ENCODE assay signal across 8 cellular contexts in the genomic region with DNA sequence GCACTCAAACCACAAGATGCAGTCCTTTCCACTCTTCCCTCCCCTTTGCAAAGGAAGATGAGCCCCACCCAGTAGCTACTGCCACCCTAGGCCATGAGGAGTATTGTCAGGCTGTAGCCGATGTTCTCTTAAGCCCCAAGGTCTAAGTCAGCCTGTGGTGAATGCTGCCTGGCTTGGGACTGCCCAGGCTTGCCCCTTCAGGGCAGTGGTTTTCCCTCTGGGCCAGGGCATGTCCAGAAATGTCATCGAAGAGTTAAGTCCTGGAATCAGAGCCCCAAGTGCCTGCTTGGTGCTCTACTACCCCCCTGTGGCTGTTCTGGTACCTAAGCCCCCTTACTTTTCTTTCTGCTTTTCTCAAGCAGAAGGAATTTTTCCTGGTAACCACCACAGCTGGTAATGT. TPM values are rescaled to one million over a fixed set of nuclear protein-coding genes. Genes with fewer than 3 reads are reported as not detected.
DNase-seq lines count a peak whose midpoint lies in the region; ATAC-seq and TF ChIP-seq lines count a peak whose summit lies in the region.

No MANE protein-coding gene starts in this region.

- TF ChIP-seq CTCF in A673 (conservative IDR thresholded peaks at IDR 0.05; ENCODE audit: low read depth, low read length) (peak; percentile 44), body of pancreas (IDR thresholded peaks at IDR 0.05) (peak in 3 of 7 experiments; percentile 7 to 20 (median 15))

- peak; percentile 63 for ATAC-seq in GM18505 (IDR thresholded peaks at IDR 0.05; ENCODE audit: unreplicated experiment)
- ATAC-seq in HG02938 (IDR thresholded peaks at IDR 0.05; ENCODE audit: unreplicated experiment) = peak; percentile 70
- ATAC-seq in body of pancreas = no peak

- POLR2A ChIA-PET in A673 (lab: Charles Lee; ENCODE audit: low non-redundant PET) = no interaction called here

- BruUV-seq in A673 (replicated peaks; lab: Mats Ljungman, UMichigan) = no TSS peak

- 14 to 41% methylated on average over 1 to 2 of the region's 2 CpGs for WGBS in body of pancreas, 2 donors

- H3K27ac ChIP-seq in A673 (ENCODE audit: low read depth, low read length, poor library complexity, severe bottlenecking) (no peak overlapping the region), body of pancreas (no peak overlapping the region)

- CTCF ChIA-PET in A673 (lab: Charles Lee) = no interaction called here

- no peaks in the 10 kb centered on the region for H3K9me3 ChIP-seq in A673 (ENCODE audit: low read depth, low read length, poor library complexity, severe bottlenecking)
- H3K9me3 ChIP-seq in body of pancreas = no peaks in the 10 kb centered on the region

- no peak overlapping the region for H3K4me3 ChIP-seq in A673 (ENCODE audit: low read depth, low read length, poor library complexity, severe bottlenecking)
- H3K4me3 ChIP-seq in body of pancreas = no peak overlapping the region

- no peaks in the 10 kb centered on the region for H3K36me3 ChIP-seq in A673 (ENCODE audit: insufficient read depth, low read length, poor library complexity, severe bottlenecking)
- H3K36me3 ChIP-seq in body of pancreas (replicated peaks in 1 of 2; ENCODE audit: insufficient read depth in 1 of 2, low read depth in 2 of 2) = no peaks in the 10 kb centered on the region

- peak; percentile 18 for DNase-seq in A673 (ENCODE audit: low spot score)
- peak; percentile 35 for DNase-seq in SIG-M5 treated with dmso at 0.1 percent for 504 hours (lab: John Stamatoyannopoulos, UW; ENCODE audit: unreplicated experiment)
- peak; percentile 22 for DNase-seq in glomerular endothelial cell (ENCODE audit: extremely low read depth, low read depth, low spot score)
- no peak for DNase-seq in nucleus accumbens (lab: John Stamatoyannopoulos, UW)
- DNase-seq in NCI-H2029 (lab: John Stamatoyannopoulos, UW) = no peak
- DNase-seq in body of pancreas = no peak

- H3K27me3 ChIP-seq in A673 (replicated peaks; ENCODE audit: insufficient read depth, low read depth, low read length, poor library complexity) (no peaks in the 10 kb centered on the region), body of pancreas (no peaks in the 10 kb centered on the region)

- TF ChIP-seq POLR2A in GM18505 (IDR thresholded peaks at IDR 0.05; ENCODE audit: borderline replicate concordance, extremely low read depth, insufficient read depth, insufficient read length) (no peak), body of pancreas (IDR thresholded peaks at IDR 0.05) (no peak)

- H3K4me1 ChIP-seq in A673 (ENCODE audit: insufficient read depth, low read length, poor library complexity, severe bottlenecking) (no peaks in the 10 kb centered on the region), body of pancreas (no peaks in the 10 kb centered on the region)

- intact Hi-C loops in A673 (cut with micrococcal nuclease; ENCODE audit: unreplicated experiment) = no loop called here
- intact Hi-C loops in body of pancreas (cut with DNase I) = no loop called here

RNA-seq across cellular contexts. Expression of a gene that starts 11.8 kb away (rescaled TPM):
- total RNA-seq in A673 (2021) (432 and 438 TPM in 2 replicates), glomerular endothelial cell (295 and 310 TPM in 2 replicates), body of pancreas (10 to 100 TPM; 46.7 to 79.4 TPM)

RNA-seq across cellular contexts. Expression of a gene that starts 47.2 kb away (rescaled TPM):
- total RNA-seq in A673 (2021) = 40.7 and 41.6 TPM in 2 replicates
- total RNA-seq in glomerular endothelial cell = 11.8 and 18.6 TPM in 2 replicates
- total RNA-seq in body of pancreas = 10 to 100 TPM; 11.7 to 21.4 TPM

Comparison
In these comparisons a context has a peak if more than half of its experiments do, and no peak if none do; other contexts are left out.
1. DNase-seq: peak in A673 (single experiment), SIG-M5 treated with dmso at 0.1 percent for 504 hours (single experiment) and glomerular endothelial cell (single experiment); none in nucleus accumbens (0 of 56), NCI-H2029 (single experiment) and body of pancreas (0 of 4).